In genomic region chr19:34253711-34254551, GRCh38 we compare ENCODE assay signal across 8 cellular contexts. TPM values are rescaled to one million over a fixed set of nuclear protein-coding genes. Genes with fewer than 3 reads are reported as not detected.
A peak's percentile ranks its signal among the peaks of the same experiment; 100 is the strongest.
DNase-seq lines count a peak whose midpoint lies in the region; ATAC-seq and TF ChIP-seq lines count a peak whose summit lies in the region.

No MANE protein-coding gene starts in this region.

- DNase-seq in stimulated activated CD4-positive, alpha-beta T cell treated with anti-CD3 and anti-CD28 coated beads, Interleukin-12 subunit alpha, Interleukin-12 subunit beta, amount 100 ng/mL, for 4 hours: peak; percentile 86
- DNase-seq in stimulated activated CD4-positive, alpha-beta T cell treated with anti-CD3 and anti-CD28 coated beads, Interleukin-15, amount 100 ng/mL, for 24 hours: no peak
- peak; percentile 61 for DNase-seq in NCI-H226
- peak; percentile 94 for DNase-seq in glutamatergic neuron
- DNase-seq in omental fat pad (ENCODE audit: low spot score): peak; percentile 55
- DNase-seq in kidney glomerular epithelial cell (lab: John Stamatoyannopoulos, UW): no peak

- H3K9me3 Mint-ChIP-seq in activated T-helper 17 cell treated with anti-CD3 and anti-CD28 coated beads, Interleukin-2, amount 50 U/mL, for 72 hours: no peaks in the 10 kb centered on the region
- peaks cover 14% of the 10 kb centered on the region for H3K9me3 Mint-ChIP-seq in glutamatergic neuron (ENCODE audit: unreplicated experiment)

- ATAC-seq in HG02759 (IDR thresholded peaks at IDR 0.05; ENCODE audit: unreplicated experiment) (peak; percentile 28), omental fat pad (ENCODE audit: low FRiP score) (peak; percentile 34)
- ATAC-seq in activated T-helper 17 cell treated with anti-CD3 and anti-CD28 coated beads, Interleukin-2, amount 50 U/mL, for 72 hours (replicated peaks): peak; percentile 34

- TF ChIP-seq CTCF in glutamatergic neuron (IDR thresholded peaks at IDR 0.05; ENCODE audit: partially characterized antibody, unreplicated experiment) (no peak), omental fat pad (IDR thresholded peaks at IDR 0.05) (no peak)

- peaks cover 10% of the 10 kb centered on the region for H3K4me1 Mint-ChIP-seq in activated T-helper 17 cell treated with anti-CD3 and anti-CD28 coated beads, Interleukin-2, amount 50 U/mL, for 72 hours
- peaks cover 5% of the 10 kb centered on the region for H3K4me1 Mint-ChIP-seq in glutamatergic neuron (ENCODE audit: low read depth, unreplicated experiment)

- H3K27me3 Mint-ChIP-seq in activated T-helper 17 cell treated with anti-CD3 and anti-CD28 coated beads, Interleukin-2, amount 50 U/mL, for 72 hours: no peaks in the 10 kb centered on the region
- peaks cover 8% of the 10 kb centered on the region for H3K27me3 Mint-ChIP-seq in glutamatergic neuron (ENCODE audit: unreplicated experiment)

- peak overlapping the region; percentile 93 for H3K27ac Mint-ChIP-seq in activated T-helper 17 cell treated with anti-CD3 and anti-CD28 coated beads, Interleukin-2, amount 50 U/mL, for 72 hours
- peak overlapping the region; percentile 97 for H3K27ac Mint-ChIP-seq in glutamatergic neuron (ENCODE audit: unreplicated experiment)

- H3K36me3 Mint-ChIP-seq in activated T-helper 17 cell treated with anti-CD3 and anti-CD28 coated beads, Interleukin-2, amount 50 U/mL, for 72 hours (ENCODE audit: low read depth): peaks cover 5% of the 10 kb centered on the region
- H3K36me3 Mint-ChIP-seq in glutamatergic neuron (ENCODE audit: unreplicated experiment): peaks cover 5% of the 10 kb centered on the region

- peak overlapping the region; percentile 90 for H3K4me3 Mint-ChIP-seq in activated T-helper 17 cell treated with anti-CD3 and anti-CD28 coated beads, Interleukin-2, amount 50 U/mL, for 72 hours
- peak overlapping the region; percentile 94 for H3K4me3 Mint-ChIP-seq in glutamatergic neuron (ENCODE audit: unreplicated experiment)

RNA-seq across cellular contexts. Expression of gene GARRE1, which starts 0.4 kb away (rescaled TPM):
- total RNA-seq in activated T-helper 17 cell treated with anti-CD3 and anti-CD28 coated beads, Interleukin-2, amount 50 U/mL, for 72 hours: 10 to 100 TPM; 13.6 to 22.2 TPM
- 34.4 TPM for total RNA-seq in glutamatergic neuron (ENCODE audit: unreplicated experiment)
- total RNA-seq in omental fat pad: 10 to 100 TPM; 18.4 to 50.6 (median 31.7) TPM

Comparison
In these comparisons a context has a peak if more than half of its experiments do, and no peak if none do; other contexts are left out.
1. DNase-seq: peak in stimulated activated CD4-positive, alpha-beta T cell treated with anti-CD3 and anti-CD28 coated beads, Interleukin-12 subunit alpha, Interleukin-12 subunit beta, amount 100 ng/mL, for 4 hours (single experiment), NCI-H226 (single experiment), glutamatergic neuron (single experiment) and omental fat pad (single experiment); none in stimulated activated CD4-positive, alpha-beta T cell treated with anti-CD3 and anti-CD28 coated beads, Interleukin-15, amount 100 ng/mL, for 24 hours (single experiment) and kidney glomerular epithelial cell (single experiment).
2. Peak in every context shown above with its lines, with median percentiles within 50 percentile points of each other: ATAC-seq.